Comparison of ENCODE assay signal across 19 cellular contexts in genomic region chr21:44593598-44594405, GRCh38. TPM values are rescaled to one million over a fixed set of nuclear protein-coding genes. Genes with fewer than 3 reads are reported as not detected.
DNase-seq lines count a peak whose midpoint lies in the region; ATAC-seq and TF ChIP-seq lines count a peak whose summit lies in the region.
"Had no signal": no experiment of that assay in that cellular context is flagged by ENCODE, and none has a peak within 500 bp of the region (broad histone marks: within the 10 kb centered on the region; RNA-seq: fewer than 3 reads in every experiment).

No MANE protein-coding gene starts in this region.

- H3K9me3 ChIP-seq in adipocyte (ENCODE audit: control insufficient read depth, low read length) = peaks cover 6% of the 10 kb centered on the region
- peaks cover 2% of the 10 kb centered on the region for H3K9me3 ChIP-seq in mesodermal cell (ENCODE audit: control insufficient read depth, low read length)
- H3K9me3 ChIP-seq in sigmoid colon = no peaks in the 10 kb centered on the region
- H3K9me3 ChIP-seq: Caco-2, HAP-1 had no signal

- TF ChIP-seq CTCF in sigmoid colon (IDR thresholded peaks at IDR 0.05) = no peak

- DNase-seq in DMS53 (lab: John Stamatoyannopoulos, UW) (peak; percentile 60), DMS53 treated with DMSO at 0.1 percent for 48 hours (lab: John Stamatoyannopoulos, UW; ENCODE audit: unreplicated experiment) (no peak), HuH-7 (ENCODE audit: low spot score) (peak; percentile 35), adipocyte (ENCODE audit: low read depth) (peak; percentile 4), NOMO-1 treated with dmso at 0.1 percent for 144 hours (lab: John Stamatoyannopoulos, UW; ENCODE audit: unreplicated experiment) (no peak), sigmoid colon (no peak)
- DNase-seq: activated CD4-positive, alpha-beta T cell treated with anti-CD3 and anti-CD28 coated beads, Interleukin-2, amount 50 U/mL, for 48 hours; Caco-2; islet precursor cell; NCI-H1694 treated with DMSO at 0.1 percent for 48 hours; small intestine; SW 1271 had no signal

- intact Hi-C loops in sigmoid colon (cut with DNase I) = no loop called here

- TF ChIP-seq EP300 in sigmoid colon (IDR thresholded peaks at IDR 0.05) = no peak

- H3K27me3 ChIP-seq in adipocyte (replicated peaks; ENCODE audit: control insufficient read depth, insufficient read depth, low read length) (peaks cover 38% of the 10 kb centered on the region), sigmoid colon (peaks cover 0 to 37% (median 23%) of the 10 kb centered on the region in 3 donors)

- no peak for ATAC-seq in GM19463 (IDR thresholded peaks at IDR 0.05; ENCODE audit: unreplicated experiment)
- ATAC-seq: activated naive CD4-positive, alpha-beta T cell treated with anti-CD3 and anti-CD28 coated beads, Interleukin-2, amount 50 U/mL, for 72 hours had no signal

- H3K4me3 ChIP-seq in adipocyte (ENCODE audit: low read length) (no peak overlapping the region), mesodermal cell (ENCODE audit: extremely low read depth, insufficient read depth, low read length, poor library complexity, severe bottlenecking) (no peak overlapping the region), sigmoid colon (no peak overlapping the region)
- H3K4me3 ChIP-seq: HAP-1, tibial artery had no signal

- no peak for TF ChIP-seq POLR2A in sigmoid colon (IDR thresholded peaks at IDR 0.05)

- WGBS in mesodermal cell (ENCODE audit: insufficient coverage in 2 of 2), 2 experiments = 79 to 82% methylated on average over 19 to 20 of the region's 20 CpGs
- WGBS in sigmoid colon, 2 donors = 30 to 61% methylated on average over 20 of the region's 20 CpGs

- H3K27ac ChIP-seq in mesodermal cell (ENCODE audit: low read depth, low read length, severe bottlenecking) = peak overlapping the region; percentile 67
- H3K27ac ChIP-seq in sigmoid colon = no peak overlapping the region
- H3K27ac ChIP-seq: tibial artery had no signal

- no peak overlapping the region for H3K9ac ChIP-seq in adipocyte (ENCODE audit: low read length)

- no peaks in the 10 kb centered on the region for H3K36me3 ChIP-seq in adipocyte (ENCODE audit: control insufficient read depth, insufficient read depth, low read length, severe bottlenecking)
- no peaks in the 10 kb centered on the region for H3K36me3 ChIP-seq in mesodermal cell (ENCODE audit: control insufficient read depth, insufficient read depth, low read length)
- H3K36me3 ChIP-seq in sigmoid colon = no peaks in the 10 kb centered on the region
- H3K36me3 ChIP-seq: HAP-1, tibial artery had no signal

- peaks cover 4% of the 10 kb centered on the region for H3K4me1 ChIP-seq in adipocyte (ENCODE audit: control insufficient read depth, insufficient read depth, low read length)
- H3K4me1 ChIP-seq in mesodermal cell (ENCODE audit: control insufficient read depth, insufficient read depth, low read length, poor library complexity, severe bottlenecking) = peaks cover 10% of the 10 kb centered on the region
- H3K4me1 ChIP-seq in sigmoid colon = no peaks in the 10 kb centered on the region
- H3K4me1 ChIP-seq: Caco-2, HAP-1, tibial artery had no signal

RNA-seq across cellular contexts. Expression of gene KRTAP10-6, which starts 1.5 kb away (rescaled TPM):
- polyA plus RNA-seq in mesodermal cell (2013, experiment 1 of 2) = not detected
- polyA plus RNA-seq in mesodermal cell (2013, experiment 2 of 2) = not detected
- total RNA-seq in sigmoid colon = not detected
- not detected for polyA plus RNA-seq in sigmoid colon
- total RNA-seq: A172; activated naive CD4-positive, alpha-beta T cell treated with anti-CD3 and anti-CD28 coated beads, Interleukin-2, amount 50 U/mL, for 72 hours; Caco-2; HT1080 had no signal
- polyA plus RNA-seq: small intestine had no signal

RNA-seq across cellular contexts. Expression of gene KRTAP10-7, which starts 6.6 kb away (rescaled TPM):
- polyA plus RNA-seq in mesodermal cell (2013, experiment 1 of 2) = not detected
- not detected for polyA plus RNA-seq in mesodermal cell (2013, experiment 2 of 2)
- total RNA-seq in sigmoid colon = not detected
- not detected for polyA plus RNA-seq in sigmoid colon
- total RNA-seq: A172; activated naive CD4-positive, alpha-beta T cell treated with anti-CD3 and anti-CD28 coated beads, Interleukin-2, amount 50 U/mL, for 72 hours; Caco-2; HT1080 had no signal
- polyA plus RNA-seq: small intestine had no signal

RNA-seq across cellular contexts. Expression of gene KRTAP10-5, which starts 13.4 kb away (rescaled TPM):
- not detected for polyA plus RNA-seq in mesodermal cell (2013, experiment 1 of 2)
- polyA plus RNA-seq in mesodermal cell (2013, experiment 2 of 2) = not detected
- not detected for total RNA-seq in sigmoid colon
- polyA plus RNA-seq in sigmoid colon = not detected
- total RNA-seq: A172; activated naive CD4-positive, alpha-beta T cell treated with anti-CD3 and anti-CD28 coated beads, Interleukin-2, amount 50 U/mL, for 72 hours; Caco-2; HT1080 had no signal
- polyA plus RNA-seq: small intestine had no signal

RNA-seq across cellular contexts. Expression of gene KRTAP10-8, which starts 18.1 kb away (rescaled TPM):
- polyA plus RNA-seq in mesodermal cell (2013, experiment 1 of 2) = not detected
- polyA plus RNA-seq in mesodermal cell (2013, experiment 2 of 2) = not detected
- total RNA-seq in sigmoid colon = not detected
- not detected for polyA plus RNA-seq in sigmoid colon
- total RNA-seq: A172; activated naive CD4-positive, alpha-beta T cell treated with anti-CD3 and anti-CD28 coated beads, Interleukin-2, amount 50 U/mL, for 72 hours; Caco-2; HT1080 had no signal
- polyA plus RNA-seq: small intestine had no signal

RNA-seq across cellular contexts. Expression of gene KRTAP10-4, which starts 20.3 kb away (rescaled TPM):
- polyA plus RNA-seq in mesodermal cell (2013, experiment 1 of 2) = not detected
- polyA plus RNA-seq in mesodermal cell (2013, experiment 2 of 2) = not detected
- total RNA-seq in sigmoid colon = not detected
- polyA plus RNA-seq in sigmoid colon = not detected
- total RNA-seq: A172; activated naive CD4-positive, alpha-beta T cell treated with anti-CD3 and anti-CD28 coated beads, Interleukin-2, amount 50 U/mL, for 72 hours; Caco-2; HT1080 had no signal
- polyA plus RNA-seq: small intestine had no signal

Comparison
In these comparisons a context has a peak if more than half of its experiments do, and no peak if none do; other contexts are left out.
1. DNase-seq: peak in DMS53 (single experiment), HuH-7 (single experiment) and adipocyte (single experiment); none in DMS53 treated with DMSO at 0.1 percent for 48 hours (single experiment), NOMO-1 treated with dmso at 0.1 percent for 144 hours (single experiment) and sigmoid colon (single experiment).